In genomic region chr7:114917211-114917839, GRCh38 we compare ENCODE assay signal across 17 cellular contexts. TPM values are rescaled to one million over a fixed set of nuclear protein-coding genes. Genes with fewer than 3 reads are reported as not detected.
DNase-seq lines count a peak whose midpoint lies in the region; ATAC-seq and TF ChIP-seq lines count a peak whose summit lies in the region.
"Had no signal": no experiment of that assay in that cellular context is flagged by ENCODE, and none has a peak within 500 bp of the region (broad histone marks: within the 10 kb centered on the region; RNA-seq: fewer than 3 reads in every experiment).

No MANE protein-coding gene starts in this region.

- CTCF ChIA-PET in CD8-positive, alpha-beta memory T cell (lab: Charles Lee): interaction anchor here (1.0 kb wide), 1 partner anchor 52 kb away, joined by 3 read pairs; no protein-coding TSS in a partner anchor
- CTCF ChIA-PET in T-cell (lab: Charles Lee): interaction anchor here in 1 of 2 donors (1.3 kb wide), 1 partner anchor 22 kb away, joined by 3 read pairs; no protein-coding TSS in a partner anchor

- TF ChIP-seq CTCF in left lung (IDR thresholded peaks at IDR 0.05): no peak

- H3K27ac ChIP-seq in CD4-positive, CD25-positive, alpha-beta regulatory T cell (ENCODE audit: insufficient read depth, low read length, poor library complexity, severe bottlenecking): peak overlapping the region; percentile 53
- H3K27ac ChIP-seq in CD8-positive, alpha-beta memory T cell (ENCODE audit: low read depth, low read length): no peak overlapping the region
- peak overlapping the region; percentile 24 for H3K27ac ChIP-seq in epithelial cell of prostate
- no peak overlapping the region for H3K27ac ChIP-seq in left lung
- H3K27ac ChIP-seq: hepatocyte, SK-N-MC, thyroid gland had no signal

- peaks cover 25 to 50% (median 33%) of the 10 kb centered on the region in 4 donors for H3K4me1 Mint-ChIP-seq in CD4-positive, CD25-positive, alpha-beta regulatory T cell
- peaks cover 46 to 60% (median 58%) of the 10 kb centered on the region in 3 donors for H3K4me1 Mint-ChIP-seq in CD8-positive, alpha-beta memory T cell
- H3K4me1 Mint-ChIP-seq in T-cell: peaks cover 38 to 52% (median 48%) of the 10 kb centered on the region in 3 donors

- H3K36me3 Mint-ChIP-seq in CD4-positive, CD25-positive, alpha-beta regulatory T cell: no peaks in the 10 kb centered on the region
- H3K36me3 Mint-ChIP-seq in CD8-positive, alpha-beta memory T cell: peaks cover 0 to 6% (median 1%) of the 10 kb centered on the region in 3 donors
- no peaks in the 10 kb centered on the region for H3K36me3 Mint-ChIP-seq in T-cell

- H3K4me3 Mint-ChIP-seq in CD4-positive, CD25-positive, alpha-beta regulatory T cell: peak overlapping the region; percentile 21 to 53 (median 42)
- H3K4me3 Mint-ChIP-seq in CD8-positive, alpha-beta memory T cell: peak overlapping the region in 6 of 7 donors; percentile 56 to 85 (median 79)
- peak overlapping the region in 1 of 3 donors; percentile 57 for H3K4me3 Mint-ChIP-seq in T-cell

- ATAC-seq in CD4-positive, CD25-positive, alpha-beta regulatory T cell (ENCODE audit: low read depth in 2 of 2): no peak
- ATAC-seq in T-cell (replicated peaks in 1 of 4) (no peak), left lung (no peak), HG02588 (IDR thresholded peaks at IDR 0.05; ENCODE audit: unreplicated experiment) (no peak)
- ATAC-seq: right cardiac atrium had no signal

- H3K27ac Mint-ChIP-seq in CD4-positive, CD25-positive, alpha-beta regulatory T cell: peak overlapping the region; percentile 72 to 88 (median 81)
- peak overlapping the region; percentile 82 to 97 (median 95) for H3K27ac Mint-ChIP-seq in CD8-positive, alpha-beta memory T cell
- H3K27ac Mint-ChIP-seq in T-cell: peak overlapping the region; percentile 90 to 97

- POLR2A ChIA-PET in CD8-positive, alpha-beta memory T cell (lab: Charles Lee): no interaction called here
- POLR2A ChIA-PET in T-cell (lab: Charles Lee): interaction anchor here in 1 of 2 donors (0.9 kb wide), 1 partner anchor 18 kb away, joined by 3 read pairs; no protein-coding TSS in a partner anchor

- H3K36me3 ChIP-seq in CD4-positive, CD25-positive, alpha-beta regulatory T cell (ENCODE audit: control insufficient read depth, insufficient read depth, low read length): no peaks in the 10 kb centered on the region
- no peaks in the 10 kb centered on the region for H3K36me3 ChIP-seq in CD8-positive, alpha-beta memory T cell (ENCODE audit: insufficient read depth, low read length)
- no peaks in the 10 kb centered on the region for H3K36me3 ChIP-seq in left lung
- H3K36me3 ChIP-seq: thyroid gland had no signal

- no peaks in the 10 kb centered on the region for H3K27me3 ChIP-seq in CD4-positive, CD25-positive, alpha-beta regulatory T cell (ENCODE audit: control insufficient read depth, insufficient read depth, low read length)
- no peaks in the 10 kb centered on the region for H3K27me3 ChIP-seq in CD8-positive, alpha-beta memory T cell (ENCODE audit: insufficient read depth, low read length, poor library complexity, severe bottlenecking)
- no peaks in the 10 kb centered on the region for H3K27me3 ChIP-seq in left lung
- H3K27me3 ChIP-seq: hepatocyte, thyroid gland had no signal

- H3K4me3 ChIP-seq in CD4-positive, CD25-positive, alpha-beta regulatory T cell (ENCODE audit: low read depth, low read length): peak overlapping the region; percentile 75
- H3K4me3 ChIP-seq in CD8-positive, alpha-beta memory T cell (ENCODE audit: low read length): no peak overlapping the region
- H3K4me3 ChIP-seq in left lung: no peak overlapping the region
- H3K4me3 ChIP-seq: hepatocyte, SK-N-MC, thyroid gland had no signal

- H3K4me1 ChIP-seq in CD4-positive, CD25-positive, alpha-beta regulatory T cell (ENCODE audit: control insufficient read depth, insufficient read depth, low read length, poor library complexity, severe bottlenecking): peaks cover 15% of the 10 kb centered on the region
- peaks cover 17% of the 10 kb centered on the region for H3K4me1 ChIP-seq in CD8-positive, alpha-beta memory T cell (ENCODE audit: insufficient read depth, low read length)
- H3K4me1 ChIP-seq in left lung: no peaks in the 10 kb centered on the region
- H3K4me1 ChIP-seq: thyroid gland had no signal

- H3K27me3 Mint-ChIP-seq in CD4-positive, CD25-positive, alpha-beta regulatory T cell: no peaks in the 10 kb centered on the region
- no peaks in the 10 kb centered on the region for H3K27me3 Mint-ChIP-seq in CD8-positive, alpha-beta memory T cell
- no peaks in the 10 kb centered on the region for H3K27me3 Mint-ChIP-seq in T-cell

- intact Hi-C loops in left lung (cut with DNase I): no loop called here

- H3K9me3 ChIP-seq in CD4-positive, CD25-positive, alpha-beta regulatory T cell (ENCODE audit: control insufficient read depth in 2 of 2, low read length in 2 of 2): no peaks in the 10 kb centered on the region
- H3K9me3 ChIP-seq in CD8-positive, alpha-beta memory T cell (ENCODE audit: low read length): no peaks in the 10 kb centered on the region
- H3K9me3 ChIP-seq in left lung: no peaks in the 10 kb centered on the region
- H3K9me3 ChIP-seq: thyroid gland had no signal

- no peaks in the 10 kb centered on the region for H3K9me3 Mint-ChIP-seq in CD4-positive, CD25-positive, alpha-beta regulatory T cell
- no peaks in the 10 kb centered on the region for H3K9me3 Mint-ChIP-seq in CD8-positive, alpha-beta memory T cell
- H3K9me3 Mint-ChIP-seq in T-cell: no peaks in the 10 kb centered on the region

- DNase-seq in CD4-positive, CD25-positive, alpha-beta regulatory T cell: no peak
- DNase-seq in CD8-positive, alpha-beta memory T cell: no peak
- no peak for DNase-seq in T-cell
- peak; percentile 8 for DNase-seq in epithelial cell of prostate (ENCODE audit: low read depth, low spot score)
- DNase-seq in left lung: no peak
- DNase-seq in stimulated activated naive CD4-positive, alpha-beta T cell treated with Interleukin-2 at 50 U/mL for 16 hours (lab: John Stamatoyannopoulos, UW): no peak
- DNase-seq: effector CD8-positive, alpha-beta T cell; kidney glomerular epithelial cell; NCI-H1048; NCI-H2107; NCI-H524 treated with DMSO at 0.1 percent for 48 hours; occipital lobe; right cardiac atrium; thyroid gland had no signal

RNA-seq across cellular contexts. Expression of gene MDFIC, which starts 4.6 kb away (rescaled TPM):
- total RNA-seq in CD4-positive, CD25-positive, alpha-beta regulatory T cell: 65.1 TPM
- polyA plus RNA-seq in CD4-positive, CD25-positive, alpha-beta regulatory T cell: 10 to 100 TPM; 68.5 to 99.9 (median 89.9) TPM
- total RNA-seq in CD8-positive, alpha-beta memory T cell: 100 to 1,000 TPM; 131 to 135 TPM
- 125 TPM for polyA plus RNA-seq in CD8-positive, alpha-beta memory T cell
- total RNA-seq in T-cell (10 to 100 TPM; 56.3 to 84.6 (median 65.0) TPM), left lung (10 to 100 TPM; 30.8 to 50.0 TPM)

Comparison
In these comparisons a context has a peak if more than half of its experiments do, and no peak if none do; other contexts are left out.
1. H3K27ac ChIP-seq: peak in CD4-positive, CD25-positive, alpha-beta regulatory T cell (single experiment) and epithelial cell of prostate (single experiment); none in CD8-positive, alpha-beta memory T cell (single experiment) and left lung (0 of 2).
2. Peak in every context shown above with its lines, with median percentiles within 50 percentile points of each other: H3K27ac Mint-ChIP-seq.